28 cellular contexts compared by ENCODE assay signal in the genomic region with DNA sequence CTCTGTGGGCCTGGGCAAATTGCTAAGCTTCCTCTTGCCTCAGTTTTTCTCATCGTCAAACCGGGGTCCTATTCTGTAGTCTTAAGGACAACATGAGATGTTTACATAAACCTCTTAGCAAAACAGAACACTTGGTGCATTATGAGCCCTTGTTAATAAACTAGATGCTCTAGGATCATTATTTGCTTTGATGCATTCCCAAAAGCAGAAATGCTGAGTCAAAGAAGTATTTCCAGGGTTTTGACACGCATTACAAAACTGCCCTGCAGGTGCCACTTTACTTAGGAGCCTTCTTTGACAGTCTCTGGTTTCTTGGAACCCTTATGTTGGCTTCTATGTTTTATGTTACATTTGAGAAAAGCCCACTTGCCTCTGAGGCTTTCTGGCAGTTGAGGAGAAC. TPM values are rescaled to one million over a fixed set of nuclear protein-coding genes. Genes with fewer than 3 reads are reported as not detected.
DNase-seq lines count a peak whose midpoint lies in the region; ATAC-seq, FAIRE-seq and TF ChIP-seq lines count a peak whose summit lies in the region.
"Had no signal": no experiment of that assay in that cellular context is flagged by ENCODE, and none has a peak within 500 bp of the region (broad histone marks: within the 10 kb centered on the region; RNA-seq: fewer than 3 reads in every experiment).

No MANE protein-coding gene starts in this region.

- no peak overlapping the region for H2BK12ac ChIP-seq in H1 (ENCODE audit: low read depth, low read length)

- H3K79me2 ChIP-seq in H1 (ENCODE audit: control insufficient read depth in 1 of 2, insufficient read depth in 2 of 2, low read length in 2 of 2), result peaks cover 0 to 65% of the 10 kb centered on the region in 2 experiments; a peak in 2 of 4 replicates

- no peaks in the 10 kb centered on the region for H3K23me2 ChIP-seq in H1 (ENCODE audit: low read depth, low read length)

- H4K8ac ChIP-seq in H1 (ENCODE audit: extremely low read depth, insufficient read depth, low read length), result no peak overlapping the region

- no peak overlapping the region for H3K56ac ChIP-seq in H1 (replicated peaks; ENCODE audit: insufficient read length, low read depth, low read length)

- H3K27me3 ChIP-seq in cardiac muscle cell (no peaks in the 10 kb centered on the region), heart left ventricle (no peaks in the 10 kb centered on the region), H1 (replicated peaks in 1 of 4; ENCODE audit: control insufficient read depth in 3 of 4, extremely low read depth in 1 of 4, insufficient read depth in 3 of 4, low read length in 3 of 4) (no peaks in the 10 kb centered on the region), subcutaneous abdominal adipose tissue (ENCODE audit: control insufficient read depth in 5 of 5, insufficient read depth in 4 of 5, low read length in 5 of 5) (no peaks in the 10 kb centered on the region)
- H3K27me3 ChIP-seq: left lung, SJCRH30, stomach, thyroid gland had no signal

- H3K36me3 ChIP-seq in cardiac muscle cell, result peaks cover 13% of the 10 kb centered on the region
- H3K36me3 ChIP-seq in heart left ventricle, result peaks cover 0 to 41% (median 28%) of the 10 kb centered on the region in 9 donors
- H3K36me3 ChIP-seq in H1 (ENCODE audit: control insufficient read depth in 2 of 4, insufficient read depth in 4 of 4, low read length in 3 of 4), result peaks cover 0 to 26% (median 3%) of the 10 kb centered on the region in 4 experiments; a peak in 4 of 8 replicates
- H3K36me3 ChIP-seq in subcutaneous abdominal adipose tissue (ENCODE audit: control insufficient read depth in 5 of 5, insufficient read depth in 5 of 5, low read length in 5 of 5), result peaks cover 10 to 21% (median 15%) of the 10 kb centered on the region in 5 donors
- H3K36me3 ChIP-seq: thyroid gland had no signal

- 90 to 95% (median 92%) methylated on average over 3 of the region's 3 CpGs for WGBS in heart left ventricle, 4 donors
- 77% methylated on average over 3 of the region's 3 CpGs; no CpG with 5 or more reads in 1 of the 2 experiments for WGBS in H1 (ENCODE audit: extremely low coverage in 1 of 2, insufficient coverage in 1 of 2, insufficient read length in 1 of 2, insufficient replicate concordance in 2 of 2, low coverage in 1 of 2, low lambda C conversion rate in 2 of 2, missing lambda C conversion rate in 1 of 2), 2 experiments

- TF ChIP-seq POLR2A in heart left ventricle (IDR thresholded peaks at IDR 0.05) (no peak), H1 (IDR thresholded peaks at IDR 0.05; ENCODE audit: control extremely low read depth in 1 of 2, low read depth in 2 of 2, low read length in 2 of 2) (no peak), erythroblast (IDR thresholded peaks at IDR 0.05; ENCODE audit: low read length) (no peak)

- H3K4me3 ChIP-seq in cardiac muscle cell, result no peak overlapping the region
- H3K4me3 ChIP-seq in heart left ventricle, result no peak overlapping the region
- no peak overlapping the region for H3K4me3 ChIP-seq in LNCaP clone FGC (ENCODE audit: low read depth, low read length)
- no peak overlapping the region for H3K4me3 ChIP-seq in H1 (ENCODE audit: extremely low read depth in 1 of 4, insufficient read depth in 2 of 4, low read depth in 3 of 4, low read length in 4 of 4)
- H3K4me3 ChIP-seq in subcutaneous abdominal adipose tissue (ENCODE audit: low read depth in 1 of 5, low read length in 5 of 5), result no peak overlapping the region
- H3K4me3 ChIP-seq: left lung, SJCRH30, stomach, thyroid gland had no signal

- H3K4ac ChIP-seq in H1 (replicated peaks; ENCODE audit: insufficient read length, low read depth, low read length), result no peak overlapping the region

- no peak overlapping the region for H4K91ac ChIP-seq in H1 (replicated peaks; ENCODE audit: insufficient read length, low read length)

- peak overlapping the region; percentile 3 to 37; a peak in 1 of 4 replicates for H3K4me2 ChIP-seq in H1 (ENCODE audit: insufficient read depth in 1 of 2, low read depth in 2 of 2, low read length in 2 of 2)

- H2BK120ac ChIP-seq in H1 (replicated peaks; ENCODE audit: low read depth, low read length), result no peak overlapping the region

- H3K18ac ChIP-seq in H1 (ENCODE audit: extremely low read depth, low read length), result no peak overlapping the region

- POLR2A ChIA-PET in H1 (lab: Charles Lee; ENCODE audit: partially characterized antibody), result interaction anchor here (3.4 kb wide), 1 partner anchor 11 kb away, joined by 12 read pairs; a partner anchor contains a TSS

- no peak overlapping the region for H2BK20ac ChIP-seq in H1 (ENCODE audit: low read length)

- H3K9ac ChIP-seq in H1 (replicated peaks in 1 of 4; ENCODE audit: extremely low read depth in 1 of 4, low read depth in 3 of 4, low read length in 3 of 4) (no peak overlapping the region), subcutaneous abdominal adipose tissue (ENCODE audit: low read length in 5 of 5) (no peak overlapping the region)

- no peak for TF ChIP-seq EP300 in H1 (IDR thresholded peaks at IDR 0.05; ENCODE audit: borderline replicate concordance in 1 of 2, low read depth in 2 of 2, low read length in 2 of 2)

- no peak overlapping the region for H2BK5ac ChIP-seq in H1 (ENCODE audit: low read depth, low read length)

- H4K5ac ChIP-seq in H1 (ENCODE audit: insufficient read length, low read depth, low read length), result no peak overlapping the region

- no peak for DNase-seq in cardiac muscle cell (ENCODE audit: low read depth in 1 of 2, low spot score in 1 of 2)
- no peak for DNase-seq in heart left ventricle
- DNase-seq in LNCaP clone FGC (ENCODE audit: low read depth), result peak; percentile 60
- DNase-seq in H1 (ENCODE audit: low read depth in 1 of 2, low spot score in 2 of 2), result no peak
- DNase-seq in NCI-H1417 treated with DMSO at 0.1 percent for 48 hours (lab: John Stamatoyannopoulos, UW), result no peak
- no peak for DNase-seq in NOMO-1 treated with dmso at 0.1 percent for 144 hours (lab: John Stamatoyannopoulos, UW; ENCODE audit: unreplicated experiment)
- DNase-seq in erythroblast (lab: John Stamatoyannopoulos, UW), result no peak
- DNase-seq: activated CD4-positive, alpha-beta T cell treated with anti-CD3 and anti-CD28 coated beads, Interleukin-2, amount 10 ng/mL, durations not matched to agents 24 days and 14 days; activated effector memory CD4-positive, alpha-beta T cell treated with anti-CD3 and anti-CD28 coated beads, Interleukin-2, amount 50 U/mL, for 16 hours; activated T-cell treated with anti-CD3 and anti-CD28 coated beads, Interleukin-2, amount 50 U/mL, for 24 hours; DMS 273 treated with DMSO at 0.1 percent for 48 hours; HFFc6; left lung; mesenchymal stem cell; NCI-H2029; NCI-H2227 treated with DMSO at 0.1 percent for 48 hours; posterior cingulate gyrus; right cardiac atrium; SJCRH30; stimulated activated CD4-positive, alpha-beta T cell treated with anti-CD3 and anti-CD28 coated beads, Interleukin-1b, Interleukin-23, amount 100 ng/mL, for 48 hours; stomach; SW 1271; T-helper 9 cell; thyroid gland had no signal

- ATAC-seq in heart left ventricle, result no peak
- ATAC-seq: left lung had no signal

- H3K79me1 ChIP-seq in H1 (ENCODE audit: low read depth, low read length), result no peaks in the 10 kb centered on the region

- no peaks in the 10 kb centered on the region for H3K9me3 ChIP-seq in cardiac muscle cell (ENCODE audit: low read depth)
- H3K9me3 ChIP-seq in heart left ventricle, result no peaks in the 10 kb centered on the region
- no peaks in the 10 kb centered on the region for H3K9me3 ChIP-seq in H1 (ENCODE audit: insufficient read depth in 2 of 2, low read depth in 1 of 2, low read length in 1 of 2)
- H3K9me3 ChIP-seq in subcutaneous abdominal adipose tissue (ENCODE audit: control insufficient read depth in 5 of 5, low read length in 5 of 5), result no peaks in the 10 kb centered on the region
- H3K9me3 ChIP-seq: left lung, SJCRH30, stomach, thyroid gland had no signal

- no peak for TF ChIP-seq CTCF in cardiac muscle cell (IDR thresholded peaks at IDR 0.05; ENCODE audit: low read depth, low read length)
- TF ChIP-seq CTCF in heart left ventricle (IDR thresholded peaks at IDR 0.05), result no peak
- no peak for TF ChIP-seq CTCF in LNCaP clone FGC (IDR thresholded peaks at IDR 0.05; ENCODE audit: control insufficient read depth, extremely low read depth, insufficient read depth)
- no peak for TF ChIP-seq CTCF in H1 (IDR thresholded peaks at IDR 0.05; ENCODE audit: control extremely low read depth in 1 of 3, insufficient read depth in 1 of 3, low read depth in 1 of 3, low read length in 3 of 3)

- CTCF ChIA-PET in H1 (lab: Charles Lee; ENCODE audit: partially characterized antibody), result no interaction called here

- intact Hi-C loops in heart left ventricle (cut with DNase I), result no loop called here

- no peak for FAIRE-seq in H1 (lab: Jason Lieb, UNC)
- FAIRE-seq: A204.1, islet of Langerhans had no signal

- H2AFZ ChIP-seq in H1 (ENCODE audit: low read length), result no peak overlapping the region

- H3K27ac ChIP-seq in cardiac muscle cell (peak overlapping the region; percentile 10), heart left ventricle (peak overlapping the region in 1 of 12 donors; percentile 8), H1 (ENCODE audit: low read depth, low read length) (no peak overlapping the region), subcutaneous abdominal adipose tissue (ENCODE audit: low read depth, low read length) (peak overlapping the region; percentile 9)
- H3K27ac ChIP-seq: epithelial cell of prostate, left lung, SJCRH30, thyroid gland had no signal

- H3K23ac ChIP-seq in H1 (ENCODE audit: insufficient read length), result no peak overlapping the region

- H2AK5ac ChIP-seq in H1 (ENCODE audit: low read depth, low read length), result no peak overlapping the region

- no peaks in the 10 kb centered on the region for H4K20me1 ChIP-seq in H1 (replicated peaks in 1 of 2; ENCODE audit: control insufficient read depth in 1 of 2, insufficient read depth in 2 of 2, low read length in 2 of 2)

- no peak overlapping the region for H3K14ac ChIP-seq in H1 (ENCODE audit: insufficient read length)

- TF ChIP-seq RAD21 in H1 (IDR thresholded peaks at IDR 0.05 in 1 of 2, conservative IDR thresholded peaks at IDR 0.05 in 1 of 2; ENCODE audit: low read depth in 2 of 2, low read length in 2 of 2), result no peak

- H3K4me1 ChIP-seq in cardiac muscle cell (ENCODE audit: low read depth) (peaks cover 22% of the 10 kb centered on the region), heart left ventricle (peaks cover 0 to 23% (median 9%) of the 10 kb centered on the region in 12 donors), H1 (replicated peaks in 1 of 4; ENCODE audit: control insufficient read depth in 3 of 4, insufficient read depth in 4 of 4, low read length in 3 of 4) (peaks cover 0 to 10% (median 6%) of the 10 kb centered on the region in 4 experiments; a peak in 4 of 7 replicates), subcutaneous abdominal adipose tissue (ENCODE audit: control insufficient read depth in 5 of 5, insufficient read depth in 5 of 5, low read length in 5 of 5) (peaks cover 0 to 25% (median 10%) of the 10 kb centered on the region in 5 donors)
- H3K4me1 ChIP-seq: SJCRH30, thyroid gland had no signal

- H2BK15ac ChIP-seq in H1 (ENCODE audit: low read length), result no peak overlapping the region

RNA-seq across cellular contexts. Expression of a gene that starts 12.1 kb away (rescaled TPM):
- total RNA-seq in cardiac muscle cell, result 10.1 and 15.3 TPM in 2 replicates
- polyA plus RNA-seq in cardiac muscle cell, result 3.3 and 5.6 TPM in 2 replicates
- 10 to 100 TPM; 18.4 to 33.7 (median 24.0) TPM for total RNA-seq in heart left ventricle
- polyA plus RNA-seq in heart left ventricle, result 10 to 100 TPM in 1 of 2 donors, 1 to 10 TPM in 1; 3.8 to 10.7 TPM
- total RNA-seq in H1 (2021; fragmentation: NEBNext Ultra II Directional; extraction: Animal tissue kit (Norgen Biotek cat#: 25700)), result 21.7 and 21.9 TPM in 2 replicates
- polyA plus RNA-seq in H1 (2011; rRNA removed), result 2.7 and 4.5 TPM in 2 replicates
- 6.7 TPM for polyA plus RNA-seq in H1 (2011; cell fraction: cytosol; rRNA removed)
- polyA plus RNA-seq in H1 (2011; cell fraction: nucleus; rRNA removed), result 3.8 TPM
- polyA plus RNA-seq in H1 (2012, experiment 1 of 2), result 4.3 to 10.0 TPM (median 6.2 TPM) in 4 replicates
- polyA plus RNA-seq in H1 (2012, experiment 2 of 2), result 0.45 TPM
- 7.2 TPM for polyA plus RNA-seq in H1 (2013, experiment 1 of 2)
- polyA plus RNA-seq in H1 (2013, experiment 2 of 2), result 6.7 TPM
- 27.2 and 42.9 TPM in 2 replicates for polyA minus RNA-seq in H1 (2011; rRNA and poly(A)+ RNA removed)
- polyA minus RNA-seq in H1 (2011; cell fraction: cytosol; rRNA and poly(A)+ RNA removed), result 13.8 TPM
- 37.6 TPM for polyA minus RNA-seq in H1 (2011; cell fraction: nucleus; rRNA and poly(A)+ RNA removed)
